ENCODE assay signal across 38 cellular contexts in the genomic region with DNA sequence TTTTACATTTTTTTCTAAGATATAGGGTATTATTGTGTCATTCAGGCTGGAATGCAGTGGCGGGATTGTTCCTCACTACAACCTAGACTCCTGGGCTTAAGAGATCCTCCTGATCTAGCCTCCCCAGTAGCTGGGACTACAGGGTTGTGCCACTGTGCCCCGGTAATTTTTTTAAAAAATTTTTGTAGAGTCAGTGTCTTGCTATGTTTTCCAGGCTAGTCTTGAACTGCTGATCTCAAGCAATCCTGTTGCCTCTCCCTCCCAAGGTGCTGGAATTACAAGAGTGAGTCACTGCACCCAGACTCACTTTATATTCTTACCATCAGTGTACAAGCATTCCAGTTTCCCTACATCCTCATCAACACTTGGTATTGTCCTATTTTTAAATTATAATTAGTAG.
"Had no signal": no experiment of that assay in that cellular context is flagged by ENCODE, and none has a peak within 500 bp of the region (broad histone marks: within the 10 kb centered on the region; RNA-seq: fewer than 3 reads in every experiment).

No MANE protein-coding gene starts in this region.

- H3K27ac Mint-ChIP-seq: activated naive CD4-positive, alpha-beta T cell treated with anti-CD3 and anti-CD28 coated beads for 36 hours; activated naive CD4-positive, alpha-beta T cell treated with anti-CD3 and anti-CD28 coated beads, Interleukin-2, amount 10 ng/mL, durations not matched to agents 7 days and 5 days; activated naive CD4-positive, alpha-beta T cell treated with anti-CD3 and anti-CD28 coated beads, Interleukin-2, amount 50 U/mL, for 24 hours; activated naive CD4-positive, alpha-beta T cell treated with anti-CD3 and anti-CD28 coated beads, Interleukin-2, amount 50 U/mL, for 72 hours; activated naive CD8-positive, alpha-beta T cell; activated naive CD8-positive, alpha-beta T cell treated with anti-CD3 and anti-CD28 coated beads for 36 hours; activated naive CD8-positive, alpha-beta T cell treated with anti-CD3 and anti-CD28 coated beads, Interleukin-2, amount 10 ng/mL, durations not matched to agents 7 days and 5 days; activated naive CD8-positive, alpha-beta T cell treated with anti-CD3 and anti-CD28 coated beads, Interleukin-2, amount 50 U/mL, for 24 hours; activated T-cell treated with anti-CD3 and anti-CD28 coated beads, Interleukin-2, amount 50 U/mL, for 24 hours; activated T-cell treated with anti-CD3 and anti-CD28 coated beads, Interleukin-2, amount 50 U/mL, for 72 hours; activated T-helper 1 cell treated with anti-CD3 and anti-CD28 coated beads, Interleukin-12 subunit alpha, Interleukin-12 subunit beta, Interleukin-2, Interleukin-4 antibody, amounts not matched to agents 30 ng/mL and 10 ng/mL and 1 ng/mL, durations not matched to agents 14 hours and 24 hours and 36 hours; activated T-helper 17 cell treated with anti-CD3 and anti-CD28 coated beads, Interleukin-2, amount 50 U/mL, for 72 hours; activated T-helper 2 cell treated with anti-CD3 and anti-CD28 coated beads, Interferon-gamma antibody, Interleukin-2, Interleukin-4, amounts not matched to agents 10 μg/mL and 5 μg/mL and 100 μg/mL, durations not matched to agents 14 hours and 24 hours and 36 hours; brain had no signal

- H3K4me1 ChIP-seq: adrenal gland, ascending aorta, body of pancreas, breast epithelium had no signal

- H3K36me3 Mint-ChIP-seq: activated naive CD4-positive, alpha-beta T cell treated with anti-CD3 and anti-CD28 coated beads, Interleukin-2, amount 10 ng/mL, durations not matched to agents 7 days and 5 days; activated naive CD4-positive, alpha-beta T cell treated with anti-CD3 and anti-CD28 coated beads, Interleukin-2, amount 50 U/mL, for 24 hours; activated naive CD4-positive, alpha-beta T cell treated with anti-CD3 and anti-CD28 coated beads, Interleukin-2, amount 50 U/mL, for 72 hours; activated naive CD8-positive, alpha-beta T cell; activated naive CD8-positive, alpha-beta T cell treated with anti-CD3 and anti-CD28 coated beads for 36 hours; activated naive CD8-positive, alpha-beta T cell treated with anti-CD3 and anti-CD28 coated beads, Interleukin-2, amount 10 ng/mL, durations not matched to agents 7 days and 5 days; brain had no signal

- H3K36me3 ChIP-seq: adrenal gland, ascending aorta, brain microvascular endothelial cell, breast epithelium, cardiac muscle cell had no signal

- H3K4me3 ChIP-seq: adrenal gland, ascending aorta, body of pancreas, breast epithelium, cardiac muscle cell had no signal

- H3K4me1 Mint-ChIP-seq: activated naive CD4-positive, alpha-beta T cell treated with anti-CD3 and anti-CD28 coated beads, Interleukin-2, amount 10 ng/mL, durations not matched to agents 7 days and 5 days; activated naive CD4-positive, alpha-beta T cell treated with anti-CD3 and anti-CD28 coated beads, Interleukin-2, amount 50 U/mL, for 24 hours; activated naive CD8-positive, alpha-beta T cell treated with anti-CD3 and anti-CD28 coated beads for 36 hours; activated naive CD8-positive, alpha-beta T cell treated with anti-CD3 and anti-CD28 coated beads, Interleukin-2, amount 10 ng/mL, durations not matched to agents 7 days and 5 days; activated naive CD8-positive, alpha-beta T cell treated with anti-CD3 and anti-CD28 coated beads, Interleukin-2, amount 50 U/mL, for 24 hours; activated T-helper 17 cell treated with anti-CD3 and anti-CD28 coated beads, Interleukin-2, amount 50 U/mL, for 72 hours; brain; central memory CD8-positive, alpha-beta T cell had no signal

- H3K27me3 Mint-ChIP-seq: activated naive CD4-positive, alpha-beta T cell treated with anti-CD3 and anti-CD28 coated beads, Interleukin-2, amount 10 ng/mL, durations not matched to agents 7 days and 5 days; activated naive CD4-positive, alpha-beta T cell treated with anti-CD3 and anti-CD28 coated beads, Interleukin-2, amount 50 U/mL, for 24 hours; activated naive CD8-positive, alpha-beta T cell treated with anti-CD3 and anti-CD28 coated beads for 36 hours; activated naive CD8-positive, alpha-beta T cell treated with anti-CD3 and anti-CD28 coated beads, Interleukin-2, amount 50 U/mL, for 24 hours; activated T-cell treated with anti-CD3 and anti-CD28 coated beads, Interleukin-2, amount 50 U/mL, for 24 hours; brain; central memory CD8-positive, alpha-beta T cell had no signal

- H3K9me3 ChIP-seq: adrenal gland, ascending aorta, body of pancreas, breast epithelium had no signal

- H3K27me3 ChIP-seq: adrenal gland, ascending aorta, body of pancreas, brain microvascular endothelial cell, breast epithelium, cardiac muscle cell had no signal

- H3K4me3 Mint-ChIP-seq: activated naive CD4-positive, alpha-beta T cell treated with anti-CD3 and anti-CD28 coated beads for 36 hours; activated naive CD4-positive, alpha-beta T cell treated with anti-CD3 and anti-CD28 coated beads, Interleukin-2, amount 10 ng/mL, durations not matched to agents 7 days and 5 days; activated naive CD4-positive, alpha-beta T cell treated with anti-CD3 and anti-CD28 coated beads, Interleukin-2, amount 50 U/mL, for 24 hours; activated naive CD8-positive, alpha-beta T cell; activated naive CD8-positive, alpha-beta T cell treated with anti-CD3 and anti-CD28 coated beads for 36 hours; activated naive CD8-positive, alpha-beta T cell treated with anti-CD3 and anti-CD28 coated beads, Interleukin-2, amount 10 ng/mL, durations not matched to agents 7 days and 5 days; activated naive CD8-positive, alpha-beta T cell treated with anti-CD3 and anti-CD28 coated beads, Interleukin-2, amount 50 U/mL, for 24 hours; activated T-cell treated with anti-CD3 and anti-CD28 coated beads, Interleukin-2, amount 50 U/mL, for 24 hours; activated T-cell treated with anti-CD3 and anti-CD28 coated beads, Interleukin-2, amount 50 U/mL, for 4 hours; activated T-cell treated with anti-CD3 and anti-CD28 coated beads, Interleukin-2, amount 50 U/mL, for 72 hours; activated T-helper 1 cell treated with anti-CD3 and anti-CD28 coated beads, Interleukin-12 subunit alpha, Interleukin-12 subunit beta, Interleukin-2, Interleukin-4 antibody, amounts not matched to agents 30 ng/mL and 10 ng/mL and 1 ng/mL, durations not matched to agents 14 hours and 24 hours and 36 hours; activated T-helper 17 cell treated with anti-CD3 and anti-CD28 coated beads, Interleukin-2, amount 50 U/mL, for 72 hours; brain; central memory CD8-positive, alpha-beta T cell had no signal

- ATAC-seq: activated naive CD4-positive, alpha-beta T cell treated with anti-CD3 and anti-CD28 coated beads, Interleukin-2, amount 50 U/mL, for 72 hours; activated naive CD8-positive, alpha-beta T cell treated with anti-CD3 and anti-CD28 coated beads, Interleukin-2, amount 50 U/mL, for 24 hours; activated T-cell treated with anti-CD3 and anti-CD28 coated beads, Interleukin-2, amount 50 U/mL, for 4 hours; activated T-cell treated with anti-CD3 and anti-CD28 coated beads, Interleukin-2, amount 50 U/mL, for 72 hours; activated T-helper 17 cell treated with anti-CD3 and anti-CD28 coated beads, Interleukin-2, amount 50 U/mL, for 72 hours; body of pancreas had no signal

- H3K9me3 Mint-ChIP-seq: activated naive CD4-positive, alpha-beta T cell treated with anti-CD3 and anti-CD28 coated beads for 36 hours; activated naive CD4-positive, alpha-beta T cell treated with anti-CD3 and anti-CD28 coated beads, Interleukin-2, amount 10 ng/mL, durations not matched to agents 7 days and 5 days; activated naive CD4-positive, alpha-beta T cell treated with anti-CD3 and anti-CD28 coated beads, Interleukin-2, amount 50 U/mL, for 24 hours; activated naive CD4-positive, alpha-beta T cell treated with anti-CD3 and anti-CD28 coated beads, Interleukin-2, amount 50 U/mL, for 72 hours; activated naive CD8-positive, alpha-beta T cell treated with anti-CD3 and anti-CD28 coated beads for 36 hours; activated naive CD8-positive, alpha-beta T cell treated with anti-CD3 and anti-CD28 coated beads, Interleukin-2, amount 10 ng/mL, durations not matched to agents 7 days and 5 days; activated naive CD8-positive, alpha-beta T cell treated with anti-CD3 and anti-CD28 coated beads, Interleukin-2, amount 50 U/mL, for 24 hours; activated T-cell treated with anti-CD3 and anti-CD28 coated beads, Interleukin-2, amount 50 U/mL, for 24 hours; activated T-cell treated with anti-CD3 and anti-CD28 coated beads, Interleukin-2, amount 50 U/mL, for 4 hours; activated T-cell treated with anti-CD3 and anti-CD28 coated beads, Interleukin-2, amount 50 U/mL, for 72 hours; activated T-helper 1 cell treated with anti-CD3 and anti-CD28 coated beads, Interleukin-12 subunit alpha, Interleukin-12 subunit beta, Interleukin-2, Interleukin-4 antibody, amounts not matched to agents 30 ng/mL and 10 ng/mL and 1 ng/mL, durations not matched to agents 14 hours and 24 hours and 36 hours; activated T-helper 17 cell treated with anti-CD3 and anti-CD28 coated beads, Interleukin-2, amount 50 U/mL, for 72 hours; activated T-helper 2 cell treated with anti-CD3 and anti-CD28 coated beads, Interferon-gamma antibody, Interleukin-2, Interleukin-4, amounts not matched to agents 10 μg/mL and 5 μg/mL and 100 μg/mL, durations not matched to agents 14 hours and 24 hours and 36 hours; brain had no signal

- DNase-seq: activated effector memory CD4-positive, alpha-beta T cell treated with anti-CD3 and anti-CD28 coated beads, Interleukin-2, amount 50 U/mL, for 16 hours; activated effector memory CD4-positive, alpha-beta T cell treated with Interleukin-2 at 50 U/mL for 16 hours; activated gamma-delta T cell; activated gamma-delta T cell treated with Interleukin-2 at 50 U/mL for 16 hours; activated naive CD4-positive, alpha-beta T cell; activated naive CD4-positive, alpha-beta T cell treated with anti-CD3 and anti-CD28 coated beads for 36 hours; activated naive CD4-positive, alpha-beta T cell treated with anti-CD3 and anti-CD28 coated beads, Interleukin-2, amount 10 ng/mL, durations not matched to agents 7 days and 5 days; activated naive CD4-positive, alpha-beta T cell treated with anti-CD3 and anti-CD28 coated beads, Interleukin-2, amount 50 U/mL, for 16 hours; activated naive CD4-positive, alpha-beta T cell treated with Interleukin-2 at 50 U/mL for 16 hours; activated naive CD8-positive, alpha-beta T cell treated with anti-CD3 and anti-CD28 coated beads for 36 hours; activated naive CD8-positive, alpha-beta T cell treated with anti-CD3 and anti-CD28 coated beads, Interleukin-2, amount 10 ng/mL, durations not matched to agents 7 days and 5 days; activated naive CD8-positive, alpha-beta T cell treated with anti-CD3 and anti-CD28 coated beads, Interleukin-2, amount 50 U/mL, for 24 hours; activated T-cell treated with anti-CD3 and anti-CD28 coated beads, Interleukin-2, amount 50 U/mL, for 1 hour; activated T-cell treated with anti-CD3 and anti-CD28 coated beads, Interleukin-2, amount 50 U/mL, for 24 hours; activated T-cell treated with anti-CD3 and anti-CD28 coated beads, Interleukin-2, amount 50 U/mL, for 4 hours; activated T-cell treated with anti-CD3 and anti-CD28 coated beads, Interleukin-2, amount 50 U/mL, for 48 hours; activated T-cell treated with anti-CD3 and anti-CD28 coated beads, Interleukin-2, amount 50 U/mL, for 72 hours; adrenal gland; amniotic stem cell; amygdala; anterior cingulate cortex; aorta; body of pancreas; brain microvascular endothelial cell; caudate nucleus; central memory CD4-positive, alpha-beta T cell; cerebellar nuclear complex had no signal

- H3K27ac ChIP-seq: adrenal gland, ascending aorta, body of pancreas, brain microvascular endothelial cell, breast epithelium, cardiac muscle cell had no signal
